1 cellular context compared by ENCODE assay signal in the genomic region with DNA sequence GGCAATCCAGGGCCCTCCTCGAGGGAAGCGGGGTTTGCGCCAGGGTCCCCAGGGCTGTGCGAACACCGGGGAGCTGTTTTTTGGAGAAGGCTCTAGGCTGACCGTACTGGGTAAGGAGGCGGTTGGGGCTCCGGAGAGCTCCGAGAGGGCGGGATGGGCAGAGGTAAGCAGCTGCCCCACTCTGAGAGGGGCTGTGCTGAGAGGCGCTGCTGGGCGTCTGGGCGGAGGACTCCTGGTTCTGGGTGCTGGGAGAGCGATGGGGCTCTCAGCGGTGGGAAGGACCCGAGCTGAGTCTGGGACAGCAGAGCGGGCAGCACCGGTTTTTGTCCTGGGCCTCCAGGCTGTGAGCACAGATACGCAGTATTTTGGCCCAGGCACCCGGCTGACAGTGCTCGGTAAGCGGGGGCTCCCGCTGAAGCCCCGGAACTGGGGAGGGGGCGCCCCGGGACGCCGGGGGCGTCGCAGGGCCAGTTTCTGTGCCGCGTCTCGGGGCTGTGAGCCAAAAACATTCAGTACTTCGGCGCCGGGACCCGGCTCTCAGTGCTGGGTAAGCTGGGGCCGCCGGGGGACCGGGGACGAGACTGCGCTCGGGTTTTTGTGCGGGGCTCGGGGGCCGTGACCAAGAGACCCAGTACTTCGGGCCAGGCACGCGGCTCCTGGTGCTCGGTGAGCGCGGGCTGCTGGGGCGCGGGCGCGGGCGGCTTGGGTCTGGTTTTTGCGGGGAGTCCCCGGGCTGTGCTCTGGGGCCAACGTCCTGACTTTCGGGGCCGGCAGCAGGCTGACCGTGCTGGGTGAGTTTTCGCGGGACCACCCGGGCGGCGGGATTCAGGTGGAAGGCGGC.
TF ChIP-seq lines count a peak whose summit lies in the region.

No MANE protein-coding gene starts in this region.

TF ChIP-seq in K562, 482 proteins besides CTCF, POLR2A, EP300 and RAD21:
- TF ChIP-seq ZFX (CRISPR knock-in tag; IDR thresholded peaks at IDR 0.05): peak; percentile 38; the same call in 1 of the 2 replicates
- peak; percentile 80; the same call in 1 of the 2 replicates for TF ChIP-seq TGIF2 (CRISPR knock-in tag; IDR thresholded peaks at IDR 0.05)
- no peak for TF ChIP-seq U2AF2 (optimal IDR thresholded peaks at IDR 0.05; ENCODE audit: low read depth, low read length)
- TF ChIP-seq FOXP1 (CRISPR knock-in tag; IDR thresholded peaks at IDR 0.05): no peak
- peak; percentile 87 for TF ChIP-seq ZBTB33 (CRISPR knock-in tag; IDR thresholded peaks at IDR 0.05)
- TF ChIP-seq FOXM1 (IDR thresholded peaks at IDR 0.05; ENCODE audit: low read depth): no peak
- TF ChIP-seq FOXM1 (CRISPR knock-in tag; IDR thresholded peaks at IDR 0.05; ENCODE audit: low read depth): 0 out of 2 replicates have a peak, but pooled peaks have one; percentile 30
- TF ChIP-seq ZNF124 (CRISPR knock-in tag; IDR thresholded peaks at IDR 0.05): 0 out of 2 replicates have a peak, but pooled peaks have one; percentile 43
- TF ChIP-seq, protein P1, sequence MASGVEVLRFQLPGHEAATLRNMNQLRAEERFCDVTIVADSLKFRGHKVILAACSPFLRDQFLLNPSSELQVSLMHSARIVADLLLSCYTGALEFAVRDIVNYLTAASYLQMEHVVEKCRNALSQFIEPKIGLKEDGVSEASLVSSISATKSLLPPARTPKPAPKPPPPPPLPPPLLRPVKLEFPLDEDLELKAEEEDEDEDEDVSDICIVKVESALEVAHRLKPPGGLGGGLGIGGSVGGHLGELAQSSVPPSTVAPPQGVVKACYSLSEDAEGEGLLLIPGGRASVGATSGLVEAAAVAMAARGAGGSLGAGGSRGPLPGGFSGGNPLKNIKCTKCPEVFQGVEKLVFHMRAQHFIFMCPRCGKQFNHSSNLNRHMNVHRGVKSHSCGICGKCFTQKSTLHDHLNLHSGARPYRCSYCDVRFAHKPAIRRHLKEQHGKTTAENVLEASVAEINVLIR (CRISPR knock-in tag; IDR thresholded peaks at IDR 0.05): no peak
- TF ChIP-seq PHB2 (IDR thresholded peaks at IDR 0.05; ENCODE audit: low read depth): no peak
- no peak for TF ChIP-seq TOE1 (IDR thresholded peaks at IDR 0.05; ENCODE audit: borderline replicate concordance)
- TF ChIP-seq TOE1 (CRISPR knock-in tag; IDR thresholded peaks at IDR 0.05; ENCODE audit: borderline replicate concordance, low read depth): no peak
- TF ChIP-seq RBM14 (IDR thresholded peaks at IDR 0.05; ENCODE audit: borderline replicate concordance, insufficient read depth, low read depth, low read length): 0 out of 2 replicates have a peak, but pooled peaks have one; percentile 58
- TF ChIP-seq PCBP1 (IDR thresholded peaks at IDR 0.05; ENCODE audit: low read depth, low read length, poor library complexity, severe bottlenecking): peak; percentile 49
- TF ChIP-seq SIN3A (IDR thresholded peaks at IDR 0.05; ENCODE audit: borderline replicate concordance in 2 of 2, control insufficient read depth in 1 of 2, low read depth in 2 of 2, low read length in 2 of 2): no peak
- TF ChIP-seq NR4A1 (CRISPR knock-in tag; IDR thresholded peaks at IDR 0.05): no peak
- no peak for TF ChIP-seq NR4A1 (tag; IDR thresholded peaks at IDR 0.05)
